In the genomic region with DNA sequence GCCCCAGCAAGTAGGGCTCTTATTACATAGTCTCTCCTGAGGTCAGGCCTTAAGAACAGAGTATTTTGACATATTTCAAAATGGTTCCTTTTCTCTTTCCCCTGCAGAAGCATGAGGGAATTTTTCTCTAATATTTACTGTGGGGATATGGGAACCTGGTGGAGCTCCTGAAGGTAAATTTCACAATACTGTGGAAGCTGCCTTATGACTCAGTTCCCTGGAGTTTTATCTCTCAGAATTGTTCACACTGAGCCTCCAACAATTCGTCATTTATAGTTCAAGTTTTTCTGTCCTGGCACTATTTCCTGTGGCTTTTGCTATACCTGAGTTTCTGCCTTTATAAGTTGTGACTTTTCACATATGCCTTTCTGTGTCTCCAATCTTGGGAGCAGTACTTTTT, we compare ENCODE assay signal across 18 cellular contexts.
DNase-seq lines count a peak whose midpoint lies in the region; ATAC-seq and TF ChIP-seq lines count a peak whose summit lies in the region.
"Had no signal": no experiment of that assay in that cellular context is flagged by ENCODE, and none has a peak within 500 bp of the region (broad histone marks: within the 10 kb centered on the region; RNA-seq: fewer than 3 reads in every experiment).

No MANE protein-coding gene starts in this region.

- H3F3A ChIP-seq in GM23338 (replicated peaks; ENCODE audit: low read depth) = no peaks in the 10 kb centered on the region
- H3F3A ChIP-seq in OCI-LY1 (ENCODE audit: insufficient read depth, low read length) = no peaks in the 10 kb centered on the region

- TF ChIP-seq CTCF in GM23338 (conservative IDR thresholded peaks at IDR 0.05; ENCODE audit: low read depth in 2 of 2) (no peak), OCI-LY1 (IDR thresholded peaks at IDR 0.05; ENCODE audit: low read length) (no peak), foreskin keratinocyte (conservative IDR thresholded peaks at IDR 0.05) (no peak)

- H3K9me2 ChIP-seq in GM23338 (ENCODE audit: insufficient read depth) (no peaks in the 10 kb centered on the region), OCI-LY1 (ENCODE audit: low read depth, low read length) (no peaks in the 10 kb centered on the region)

- H3K36me3 ChIP-seq in GM23338 (ENCODE audit: insufficient read depth) (no peaks in the 10 kb centered on the region), OCI-LY1 (ENCODE audit: insufficient read depth, low read length) (no peaks in the 10 kb centered on the region)

- H3K27me3 ChIP-seq in GM23338 (ENCODE audit: insufficient read depth) = no peaks in the 10 kb centered on the region
- H3K27me3 ChIP-seq in OCI-LY1 (ENCODE audit: insufficient read depth, low read length) = no peaks in the 10 kb centered on the region
- no peaks in the 10 kb centered on the region for H3K27me3 ChIP-seq in foreskin keratinocyte

- H3K4me2 ChIP-seq in GM23338 = no peak overlapping the region
- H3K4me2 ChIP-seq in OCI-LY1 (ENCODE audit: low read length) = no peak overlapping the region

- H3K9me3 ChIP-seq in OCI-LY1 (ENCODE audit: low read length) = no peaks in the 10 kb centered on the region

- H4K20me1 ChIP-seq in GM23338 (replicated peaks; ENCODE audit: insufficient read depth) (no peaks in the 10 kb centered on the region), OCI-LY1 (ENCODE audit: insufficient read depth, low read length) (no peaks in the 10 kb centered on the region)

- H3K4me3 Mint-ChIP-seq in GM23338 = no peak overlapping the region
- H3K4me3 Mint-ChIP-seq: H9 had no signal

- DNase-seq in GM23338 (ENCODE audit: low spot score) = no peak
- peak; percentile 5 for DNase-seq in astrocyte of the hippocampus (ENCODE audit: low read depth, low spot score)
- DNase-seq in foreskin keratinocyte = peak; percentile 61 to 81
- DNase-seq in middle frontal gyrus (ENCODE audit: extremely low spot score, low spot score) = no peak
- DNase-seq in activated T-cell treated with anti-CD3 and anti-CD28 coated beads, Interleukin-2, amount 50 U/mL, for 48 hours = no peak
- DNase-seq: C1 segment of cervical spinal cord, DMS79 treated with DMSO at 0.1 percent for 48 hours, H9, IMR-90, MM.1S, NCI-H1092, NCI-H1436 treated with DMSO at 0.1 percent for 48 hours, NCI-H2081, NCI-H2171 treated with DMSO at 0.1 percent for 48 hours, RPMI8226 had no signal

- H3K27me3 Mint-ChIP-seq in GM23338 (ENCODE audit: insufficient read depth, low read depth, poor library complexity) = no peaks in the 10 kb centered on the region

- H2AFZ ChIP-seq in GM23338 = peak overlapping the region; percentile 45
- no peak overlapping the region for H2AFZ ChIP-seq in OCI-LY1 (ENCODE audit: low read length)

- H3K4me1 ChIP-seq in GM23338 (ENCODE audit: insufficient read depth) (no peaks in the 10 kb centered on the region), OCI-LY1 (ENCODE audit: insufficient read depth, low read length, severe bottlenecking) (peaks cover 17% of the 10 kb centered on the region), foreskin keratinocyte (no peaks in the 10 kb centered on the region)

- H3K79me2 ChIP-seq in GM23338 (replicated peaks; ENCODE audit: insufficient read depth) = no peaks in the 10 kb centered on the region
- H3K79me2 ChIP-seq in OCI-LY1 (ENCODE audit: insufficient read depth, low read length) = no peaks in the 10 kb centered on the region

- H3K27ac ChIP-seq in GM23338 (ENCODE audit: low read depth) (no peak overlapping the region), OCI-LY1 (ENCODE audit: low read depth, low read length, poor library complexity, severe bottlenecking) (peak overlapping the region; percentile 7), foreskin keratinocyte (no peak overlapping the region)

- no peak overlapping the region for H3K9ac ChIP-seq in OCI-LY1 (ENCODE audit: low read length)

- H3K4me1 Mint-ChIP-seq in GM23338 = no peaks in the 10 kb centered on the region
- H3K4me1 Mint-ChIP-seq: H9 had no signal

- H3K4me3 ChIP-seq in GM23338 (no peak overlapping the region), OCI-LY1 (ENCODE audit: low read depth, low read length, poor library complexity, severe bottlenecking) (no peak overlapping the region)

- H3K27ac Mint-ChIP-seq in GM23338 = no peak overlapping the region
- H3K27ac Mint-ChIP-seq: H9 had no signal

- no peaks in the 10 kb centered on the region for H3K9me3 Mint-ChIP-seq in GM23338
- H3K9me3 Mint-ChIP-seq: H9 had no signal

- no peaks in the 10 kb centered on the region for H3K36me3 Mint-ChIP-seq in GM23338 (ENCODE audit: low read depth)

- ATAC-seq in GM23338 (no peak), foreskin keratinocyte (peak; percentile 98), SK-N-SH treated with all-trans-retinoic acid at 6 μM for 48 hours (no peak), GM21367 (IDR thresholded peaks at IDR 0.05; ENCODE audit: unreplicated experiment) (no peak)

TF ChIP-seq in GM23338, 12 proteins besides CTCF, POLR2A, EP300 and RAD21 (continues in another document):
- TF ChIP-seq POLR2AphosphoS5 (IDR thresholded peaks at IDR 0.05; ENCODE audit: low read depth) (no peak), EZH2phosphoT487 (IDR thresholded peaks at IDR 0.05; ENCODE audit: unreplicated experiment) (no peak)

TF ChIP-seq in SK-N-SH treated with all-trans-retinoic acid at 6 μM for 48 hours, 23 proteins besides CTCF, POLR2A, EP300 and RAD21:
- TF ChIP-seq ZFP3 (CRISPR knock-in tag; IDR thresholded peaks at IDR 0.05) (no peak), TOX (CRISPR knock-in tag; IDR thresholded peaks at IDR 0.05; ENCODE audit: borderline replicate concordance) (no peak)
- TF ChIP-seq, protein P1, sequence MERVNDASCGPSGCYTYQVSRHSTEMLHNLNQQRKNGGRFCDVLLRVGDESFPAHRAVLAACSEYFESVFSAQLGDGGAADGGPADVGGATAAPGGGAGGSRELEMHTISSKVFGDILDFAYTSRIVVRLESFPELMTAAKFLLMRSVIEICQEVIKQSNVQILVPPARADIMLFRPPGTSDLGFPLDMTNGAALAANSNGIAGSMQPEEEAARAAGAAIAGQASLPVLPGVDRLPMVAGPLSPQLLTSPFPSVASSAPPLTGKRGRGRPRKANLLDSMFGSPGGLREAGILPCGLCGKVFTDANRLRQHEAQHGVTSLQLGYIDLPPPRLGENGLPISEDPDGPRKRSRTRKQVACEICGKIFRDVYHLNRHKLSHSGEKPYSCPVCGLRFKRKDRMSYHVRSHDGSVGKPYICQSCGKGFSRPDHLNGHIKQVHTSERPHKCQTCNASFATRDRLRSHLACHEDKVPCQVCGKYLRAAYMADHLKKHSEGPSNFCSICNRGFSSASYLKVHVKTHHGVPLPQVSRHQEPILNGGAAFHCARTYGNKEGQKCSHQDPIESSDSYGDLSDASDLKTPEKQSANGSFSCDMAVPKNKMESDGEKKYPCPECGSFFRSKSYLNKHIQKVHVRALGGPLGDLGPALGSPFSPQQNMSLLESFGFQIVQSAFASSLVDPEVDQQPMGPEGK (CRISPR knock-in tag; IDR thresholded peaks at IDR 0.05; ENCODE audit: borderline replicate concordance) = no peak

Comparison
In these comparisons a context has a peak if more than half of its experiments do, and no peak if none do; other contexts are left out.
1. DNase-seq: peak in astrocyte of the hippocampus (single experiment) and foreskin keratinocyte (2 of 2); none in GM23338 (single experiment), middle frontal gyrus (single experiment) and activated T-cell treated with anti-CD3 and anti-CD28 coated beads, Interleukin-2, amount 50 U/mL, for 48 hours (0 of 2).